9 cellular contexts compared by ENCODE assay signal in genomic region chr20:59988141-59988540, GRCh38. TPM values are rescaled to one million over a fixed set of nuclear protein-coding genes. Genes with fewer than 3 reads are reported as not detected.
DNase-seq lines count a peak whose midpoint lies in the region; ATAC-seq and TF ChIP-seq lines count a peak whose summit lies in the region.
"Had no signal": no experiment of that assay in that cellular context is flagged by ENCODE, and none has a peak within 500 bp of the region (broad histone marks: within the 10 kb centered on the region; RNA-seq: fewer than 3 reads in every experiment).

No MANE protein-coding gene starts in this region.

- dilution Hi-C loops in IMR-90 (cut with HindIII; ENCODE audit: low sequenced_read_pairs, unreplicated experiment) = no loop called here

- H2BK5ac ChIP-seq in IMR-90 (ENCODE audit: low read depth, low read length, poor library complexity, severe bottlenecking) (no peak overlapping the region), neuronal stem cell (ENCODE audit: low read length) (no peak overlapping the region)

- no peak overlapping the region for H2BK15ac ChIP-seq in IMR-90 (ENCODE audit: low read depth, low read length)
- no peak overlapping the region for H2BK15ac ChIP-seq in neuronal stem cell (ENCODE audit: low read length)

- H2BK12ac ChIP-seq in neuronal stem cell (ENCODE audit: low read length) = no peak overlapping the region

- H3K4me3 Mint-ChIP-seq in WTC11 = no peak overlapping the region
- H3K4me3 Mint-ChIP-seq in osteocyte (ENCODE audit: unreplicated experiment) = no peak overlapping the region
- H3K4me3 Mint-ChIP-seq: activated T-helper 17 cell treated with anti-CD3 and anti-CD28 coated beads, Interleukin-2, amount 50 U/mL, for 72 hours had no signal

- no peak overlapping the region for H3K27ac Mint-ChIP-seq in WTC11
- H3K27ac Mint-ChIP-seq in osteocyte (ENCODE audit: unreplicated experiment) = no peak overlapping the region
- H3K27ac Mint-ChIP-seq: activated T-helper 17 cell treated with anti-CD3 and anti-CD28 coated beads, Interleukin-2, amount 50 U/mL, for 72 hours had no signal

- H3K4ac ChIP-seq in IMR-90 (ENCODE audit: low read depth, low read length) = no peak overlapping the region
- H3K4ac ChIP-seq in neuronal stem cell (ENCODE audit: low read length) = no peak overlapping the region

- H3K79me1 ChIP-seq in IMR-90 (ENCODE audit: low read depth in 1 of 2, low read length in 2 of 2) = no peaks in the 10 kb centered on the region
- no peaks in the 10 kb centered on the region for H3K79me1 ChIP-seq in neuronal stem cell (ENCODE audit: low read depth, low read length)

- no peaks in the 10 kb centered on the region for H3K9me1 ChIP-seq in IMR-90 (ENCODE audit: insufficient read depth, low read length)

- H3K27me3 ChIP-seq in IMR-90 (ENCODE audit: control insufficient read depth, insufficient read depth, low read length) (peaks cover 2% of the 10 kb centered on the region; the same call in 1 of the 2 replicates), neuronal stem cell (ENCODE audit: control insufficient read depth in 3 of 3, insufficient read depth in 3 of 3, low read depth in 1 of 3, low read length in 3 of 3) (peaks cover 0 to 3% (median 0%) of the 10 kb centered on the region in 3 experiments)

- H3K36me3 ChIP-seq in IMR-90 (ENCODE audit: control insufficient read depth, insufficient read depth, low read length) (no peaks in the 10 kb centered on the region), neuronal stem cell (replicated peaks in 1 of 2; ENCODE audit: control insufficient read depth in 2 of 2, insufficient read depth in 2 of 2, low read length in 2 of 2) (no peaks in the 10 kb centered on the region)

- peaks cover 8% of the 10 kb centered on the region for H3K27me3 Mint-ChIP-seq in WTC11 (ENCODE audit: low read depth)
- no peaks in the 10 kb centered on the region for H3K27me3 Mint-ChIP-seq in osteocyte (ENCODE audit: unreplicated experiment)
- H3K27me3 Mint-ChIP-seq: activated T-helper 17 cell treated with anti-CD3 and anti-CD28 coated beads, Interleukin-2, amount 50 U/mL, for 72 hours had no signal

- POLR2A ChIA-PET in IMR-90 (lab: Charles Lee; ENCODE audit: unreplicated experiment) (no interaction called here), WTC11 (lab: Charles Lee) (no interaction called here)

- WGBS in IMR-90 (ENCODE audit: extremely low coverage in 2 of 2, insufficient read length in 1 of 2), 2 experiments = 31% methylated on average over 3 of the region's 5 CpGs; no CpG with 5 or more reads in 1 of the 2 experiments
- WGBS in neuronal stem cell (ENCODE audit: extremely low coverage in 2 of 2, insufficient read length in 2 of 2, insufficient replicate concordance in 1 of 2), 2 donors = no CpG with 5 or more reads among the region's 5 CpGs

- H3K36me3 Mint-ChIP-seq in WTC11 (0 out of 2 replicates have a peak, but pooled peaks cover 3% of the 10 kb centered on the region), osteocyte (ENCODE audit: unreplicated experiment) (no peaks in the 10 kb centered on the region)

- H3K9me3 Mint-ChIP-seq in WTC11 (peaks cover 5% of the 10 kb centered on the region; the same call in 1 of the 2 replicates), osteocyte (ENCODE audit: unreplicated experiment) (no peaks in the 10 kb centered on the region)
- H3K9me3 Mint-ChIP-seq: activated T-helper 17 cell treated with anti-CD3 and anti-CD28 coated beads, Interleukin-2, amount 50 U/mL, for 72 hours had no signal

- TF ChIP-seq POLR2A in IMR-90 (IDR thresholded peaks at IDR 0.05; ENCODE audit: low read depth, low read length) = no peak

- in situ Hi-C loops in IMR-90 (cut with MboI; ENCODE audit: low sequenced_read_pairs) = no loop called here

- CTCF ChIA-PET in IMR-90 (lab: Yijun Ruan, JAX) (interaction anchor here (0.8 kb wide), 1 partner anchor 55 kb away, joined by 3 read pairs; no protein-coding TSS in a partner anchor), WTC11 (lab: Charles Lee) (interaction anchor here (1.2 to 1.7 kb wide), 3 partner anchors 22 to 70 kb away, joined by 5 to 7 read pairs (median 7); no protein-coding TSS in a partner anchor)

- H2BK120ac ChIP-seq in IMR-90 (ENCODE audit: low read depth, low read length) = no peak overlapping the region
- no peak overlapping the region for H2BK120ac ChIP-seq in neuronal stem cell (ENCODE audit: low read depth, low read length)

- H2AK5ac ChIP-seq in IMR-90 (ENCODE audit: low read depth, low read length) = no peak overlapping the region
- no peak overlapping the region for H2AK5ac ChIP-seq in neuronal stem cell (ENCODE audit: low read depth, low read length)

- H4K8ac ChIP-seq in IMR-90 (ENCODE audit: low read depth in 2 of 2, low read length in 2 of 2) (no peak overlapping the region), neuronal stem cell (ENCODE audit: low read depth, low read length) (no peak overlapping the region)

- H3K23ac ChIP-seq in IMR-90 (ENCODE audit: low read depth, low read length) (no peak overlapping the region), neuronal stem cell (ENCODE audit: low read depth, low read length, poor library complexity) (no peak overlapping the region)

- no peak overlapping the region for H2AK9ac ChIP-seq in IMR-90 (replicated peaks; ENCODE audit: low read depth, low read length, poor library complexity)

- TF ChIP-seq RAD21 in IMR-90 (IDR thresholded peaks at IDR 0.05; ENCODE audit: low read length) = no peak

- no peak overlapping the region for H3K9ac ChIP-seq in IMR-90 (ENCODE audit: low read depth, low read length)
- H3K9ac ChIP-seq in neuronal stem cell (ENCODE audit: low read depth, low read length, poor library complexity) = no peak overlapping the region

- H4K91ac ChIP-seq in IMR-90 (ENCODE audit: insufficient read depth, low read depth, low read length) (no peak overlapping the region), neuronal stem cell (ENCODE audit: low read depth, low read length, poor library complexity) (no peak overlapping the region)

- intact Hi-C loops in IMR-90 (cut with micrococcal nuclease) = no loop called here

- H2AFZ ChIP-seq in IMR-90 (replicated peaks; ENCODE audit: low read length, poor library complexity) (no peak overlapping the region), neuronal stem cell (ENCODE audit: low read length) (no peak overlapping the region)

- no peaks in the 10 kb centered on the region for H3K9me3 ChIP-seq in IMR-90 (ENCODE audit: control insufficient read depth, insufficient read depth, low read length)
- H3K9me3 ChIP-seq in neuronal stem cell (replicated peaks in 1 of 2; ENCODE audit: control insufficient read depth in 2 of 2, insufficient read depth in 1 of 2, low read depth in 1 of 2, low read length in 2 of 2) = no peaks in the 10 kb centered on the region

- no peak for TF ChIP-seq CTCF in IMR-90 (conservative IDR thresholded peaks at IDR 0.05; ENCODE audit: low read depth, low read length)
- no peak for TF ChIP-seq CTCF in WTC11 (IDR thresholded peaks at IDR 0.05)
- no peak for TF ChIP-seq CTCF in osteocyte (IDR thresholded peaks at IDR 0.05)

- H4K5ac ChIP-seq in IMR-90 (ENCODE audit: low read depth, low read length) = no peak overlapping the region

- DNase-seq in IMR-90 = peak; percentile 11
- DNase-seq in WTC11 (ENCODE audit: low spot score) = no peak
- no peak for DNase-seq in neuronal stem cell (ENCODE audit: low spot score)
- no peak for DNase-seq in NCI-H187 (lab: John Stamatoyannopoulos, UW)
- DNase-seq in osteocyte (ENCODE audit: extremely low spot score, unreplicated experiment) = no peak
- DNase-seq in cortex of kidney (lab: John Stamatoyannopoulos, UW) = no peak
- DNase-seq: GF-D8 had no signal

- H3K56ac ChIP-seq in IMR-90 (ENCODE audit: extremely low read depth, insufficient read depth, low read length) = no peak overlapping the region

- H3K18ac ChIP-seq in IMR-90 (ENCODE audit: low read depth, low read length) = no peak overlapping the region
- peak overlapping the region; percentile 50 for H3K18ac ChIP-seq in neuronal stem cell (ENCODE audit: low read length)

- H2BK20ac ChIP-seq in IMR-90 (ENCODE audit: low read depth, low read length) = no peak overlapping the region

- no peak overlapping the region for H3K27ac ChIP-seq in IMR-90 (ENCODE audit: insufficient read depth, low read length)
- no peak overlapping the region for H3K27ac ChIP-seq in neuronal stem cell (replicated peaks; ENCODE audit: low read length)
- H3K27ac ChIP-seq: coronary artery had no signal

- H3K4me1 ChIP-seq in IMR-90 (ENCODE audit: control insufficient read depth, insufficient read depth, low read length) (no peaks in the 10 kb centered on the region), neuronal stem cell (ENCODE audit: control insufficient read depth in 2 of 2, insufficient read depth in 1 of 2, low read depth in 1 of 2, low read length in 2 of 2) (peaks cover 0 to 3% of the 10 kb centered on the region in 2 donors)

- H3K4me3 ChIP-seq in IMR-90 (ENCODE audit: insufficient read depth, low read depth, low read length) (no peak overlapping the region), neuronal stem cell (ENCODE audit: low read length in 2 of 2) (no peak overlapping the region)
- H3K4me3 ChIP-seq: coronary artery had no signal

- H3K4me1 Mint-ChIP-seq in WTC11 (peaks cover 23% of the 10 kb centered on the region), osteocyte (ENCODE audit: unreplicated experiment) (no peaks in the 10 kb centered on the region)
- H3K4me1 Mint-ChIP-seq: activated T-helper 17 cell treated with anti-CD3 and anti-CD28 coated beads, Interleukin-2, amount 50 U/mL, for 72 hours had no signal

- H3K14ac ChIP-seq in IMR-90 (replicated peaks; ENCODE audit: low read depth, low read length) = no peak overlapping the region
- H3K14ac ChIP-seq in neuronal stem cell (ENCODE audit: low read length) = no peak overlapping the region

- H4K20me1 ChIP-seq in IMR-90 (ENCODE audit: insufficient read depth, low read length) = no peaks in the 10 kb centered on the region

- ATAC-seq in IMR-90 (ENCODE audit: low read depth) (no peak), WTC11 (no peak)
- ATAC-seq: activated T-helper 17 cell treated with anti-CD3 and anti-CD28 coated beads, Interleukin-2, amount 50 U/mL, for 72 hours had no signal

- H3K4me2 ChIP-seq in IMR-90 (ENCODE audit: low read depth, low read length) = no peak overlapping the region
- H3K4me2 ChIP-seq in neuronal stem cell (ENCODE audit: insufficient read depth, low read length, poor library complexity, severe bottlenecking) = no peak overlapping the region

- no TSS peak for BruUV-seq in IMR-90 (replicated peaks; lab: Mats Ljungman, UMichigan)

RNA-seq across cellular contexts. Expression of gene CDH26, which starts 29.9 kb away (rescaled TPM):
- total RNA-seq in IMR-90 (2012; rRNA removed) = not detected in 2 replicates
- not detected in 2 replicates for polyA plus RNA-seq in IMR-90 (2012; rRNA removed)
- not detected in 2 replicates for polyA plus RNA-seq in IMR-90 (2012; cell fraction: cytosol; rRNA removed)
- polyA plus RNA-seq in IMR-90 (2012; cell fraction: nucleus; rRNA removed; ENCODE audit: low replicate concordance) = 0.16 and 0.28 TPM in 2 replicates
- total RNA-seq in WTC11 (2021) = 1.0 to 1.4 TPM (median 1.3 TPM) in 3 replicates
- 0.22 TPM for polyA plus RNA-seq in neuronal stem cell (2013, experiment 1 of 2)
- 0.24 TPM for polyA plus RNA-seq in neuronal stem cell (2013, experiment 2 of 2)
- total RNA-seq in osteocyte = 0.16 and 0.46 TPM in 2 replicates

RNA-seq across cellular contexts. Expression of gene FAM217B, which starts 48.0 kb away (rescaled TPM):
- total RNA-seq in IMR-90 (2012; rRNA removed) = 3.0 and 3.9 TPM in 2 replicates
- 3.3 and 3.9 TPM in 2 replicates for polyA plus RNA-seq in IMR-90 (2012; rRNA removed)
- polyA plus RNA-seq in IMR-90 (2012; cell fraction: cytosol; rRNA removed) = 0.86 and 1.9 TPM in 2 replicates
- 1.1 and 5.9 TPM in 2 replicates for polyA plus RNA-seq in IMR-90 (2012; cell fraction: nucleus; rRNA removed; ENCODE audit: low replicate concordance)
- 14.8 to 17.9 TPM (median 16.0 TPM) in 3 replicates for total RNA-seq in WTC11 (2021)
- 13.5 TPM for polyA plus RNA-seq in neuronal stem cell (2013, experiment 1 of 2)
- 13.6 TPM for polyA plus RNA-seq in neuronal stem cell (2013, experiment 2 of 2)
- total RNA-seq in osteocyte = 16.7 and 17.7 TPM in 2 replicates

RNA-seq across cellular contexts. Expression of gene PPP1R3D, which starts 48.0 kb away (rescaled TPM):
- 2.7 and 4.7 TPM in 2 replicates for total RNA-seq in IMR-90 (2012; rRNA removed)
- 1.6 and 1.7 TPM in 2 replicates for polyA plus RNA-seq in IMR-90 (2012; rRNA removed)
- 0.57 and 1.7 TPM in 2 replicates for polyA plus RNA-seq in IMR-90 (2012; cell fraction: cytosol; rRNA removed)
- 1.1 and 1.7 TPM in 2 replicates for polyA plus RNA-seq in IMR-90 (2012; cell fraction: nucleus; rRNA removed; ENCODE audit: low replicate concordance)
- 2.4 to 3.6 TPM (median 3.2 TPM) in 3 replicates for total RNA-seq in WTC11 (2021)
- polyA plus RNA-seq in neuronal stem cell (2013, experiment 1 of 2) = 0.56 TPM
- polyA plus RNA-seq in neuronal stem cell (2013, experiment 2 of 2) = 0.65 TPM
- 6.3 and 7.3 TPM in 2 replicates for total RNA-seq in osteocyte

RNA-seq across cellular contexts. Expression of gene SYCP2, which starts 54.7 kb away (rescaled TPM):
- 0.18 and 0.56 TPM in 2 replicates for total RNA-seq in IMR-90 (2012; rRNA removed)
- 0.22 and 0.31 TPM in 2 replicates for polyA plus RNA-seq in IMR-90 (2012; rRNA removed)
- not detected in 2 replicates for polyA plus RNA-seq in IMR-90 (2012; cell fraction: cytosol; rRNA removed)
- 0.15 and 1.3 TPM in 2 replicates for polyA plus RNA-seq in IMR-90 (2012; cell fraction: nucleus; rRNA removed; ENCODE audit: low replicate concordance)
- 0.31 to 0.69 TPM (median 0.55 TPM) in 3 replicates for total RNA-seq in WTC11 (2021)
- polyA plus RNA-seq in neuronal stem cell (2013, experiment 1 of 2) = 0.18 TPM
- polyA plus RNA-seq in neuronal stem cell (2013, experiment 2 of 2) = 0.15 TPM
- total RNA-seq in osteocyte = 1.7 and 2.1 TPM in 2 replicates
